ENCODE assay signal across 31 cellular contexts in genomic region chr6:72757926-72758325, GRCh38.
"Had no signal": no experiment of that assay in that cellular context is flagged by ENCODE, and none has a peak within 500 bp of the region (broad histone marks: within the 10 kb centered on the region; RNA-seq: fewer than 3 reads in every experiment).

No MANE protein-coding gene starts in this region.

- DNase-seq: hippocampal formation; kidney glomerular epithelial cell; left colon; left lung; lower lobe of right lung; mammary epithelial cell; mesenchymal stem cell; naive thymus-derived CD8-positive, alpha-beta T cell; nucleus accumbens; pancreas; posterior cingulate gyrus; retina; right cardiac atrium; stimulated activated CD4-positive, alpha-beta T cell treated with anti-CD3 and anti-CD28 coated beads, Interleukin-12 subunit alpha, Interleukin-12 subunit beta, amount 100 ng/mL, for 4 hours; stimulated activated CD4-positive, alpha-beta T cell treated with anti-CD3 and anti-CD28 coated beads, Interleukin-15, amount 100 ng/mL, for 24 hours; stimulated activated CD4-positive, alpha-beta T cell treated with anti-CD3 and anti-CD28 coated beads, Interleukin-2, amount 100 ng/mL, for 24 hours; stimulated activated CD4-positive, alpha-beta T cell treated with anti-CD3 and anti-CD28 coated beads, Interleukin-4, amount 100 ng/mL, for 1 hour; stimulated activated naive B cell treated with anti-CD40 and anti-IgM and Interleukin-4, amounts not matched to agents 10 μg/mL and 1 μg/mL and 100 μg/mL, for 72 hours; stimulated activated naive CD8-positive, alpha-beta T cell treated with anti-CD3 and anti-CD28 coated beads, Interleukin-15, Interleukin-2, amounts not matched to agents 100 U/mL and 50 U/mL, for 24 hours; stomach; testis; thyroid gland; transverse colon; upper lobe of right lung had no signal

- H3K27ac Mint-ChIP-seq: nephron; stimulated activated naive B cell treated with anti-CD40 and anti-IgM and Interleukin-4, amounts not matched to agents 10 μg/mL and 1 μg/mL and 100 μg/mL, for 72 hours had no signal

- FAIRE-seq: keratinocyte, pancreas, urothelium cell line had no signal

- ATAC-seq: left colon; left lung; lower lobe of right lung; naive thymus-derived CD8-positive, alpha-beta T cell; pancreas; right cardiac atrium; sciatic nerve; stimulated activated naive B cell treated with anti-CD40 and anti-IgM and Interleukin-4, amounts not matched to agents 10 μg/mL and 1 μg/mL and 100 μg/mL, for 72 hours; stimulated activated naive CD8-positive, alpha-beta T cell treated with anti-CD3 and anti-CD28 coated beads, Interleukin-15, Interleukin-2, amounts not matched to agents 100 U/mL and 50 U/mL, for 24 hours; upper lobe of right lung had no signal

- H3K27me3 Mint-ChIP-seq: naive thymus-derived CD8-positive, alpha-beta T cell; stimulated activated naive B cell treated with anti-CD40 and anti-IgM and Interleukin-4, amounts not matched to agents 10 μg/mL and 1 μg/mL and 100 μg/mL, for 72 hours had no signal

- H3K27ac ChIP-seq: left lung, lower lobe of right lung, pancreas, prostate gland, skin epidermis, stomach, testis, thyroid gland, transverse colon, upper lobe of right lung had no signal

- H3K4me3 Mint-ChIP-seq: naive thymus-derived CD8-positive, alpha-beta T cell; nephron; neural crest cell; stimulated activated naive B cell treated with anti-CD40 and anti-IgM and Interleukin-4, amounts not matched to agents 10 μg/mL and 1 μg/mL and 100 μg/mL, for 72 hours had no signal

- H3K36me3 ChIP-seq: left lung, lower lobe of right lung, pancreas, prostate gland, stomach, thyroid gland, transverse colon, upper lobe of right lung had no signal

- H3K4me1 Mint-ChIP-seq: neural crest cell had no signal

- H3K9me3 Mint-ChIP-seq: nephron, neural crest cell had no signal

- H3K27me3 ChIP-seq: left lung, pancreas, stomach, testis, thyroid gland, transverse colon, upper lobe of right lung had no signal

- H3K9me3 ChIP-seq: left lung, lower lobe of right lung, pancreas, prostate gland, stomach, testis, thyroid gland, transverse colon, upper lobe of right lung had no signal

- H3K4me1 ChIP-seq: left lung, lower lobe of right lung, prostate gland, testis, thyroid gland, transverse colon, upper lobe of right lung had no signal

- H3K4me3 ChIP-seq: left lung, lower lobe of right lung, pancreas, prostate gland, skin epidermis, stomach, testis, thyroid gland, transverse colon, upper lobe of right lung had no signal
